ENCODE assay signal across 34 cellular contexts in the genomic region with DNA sequence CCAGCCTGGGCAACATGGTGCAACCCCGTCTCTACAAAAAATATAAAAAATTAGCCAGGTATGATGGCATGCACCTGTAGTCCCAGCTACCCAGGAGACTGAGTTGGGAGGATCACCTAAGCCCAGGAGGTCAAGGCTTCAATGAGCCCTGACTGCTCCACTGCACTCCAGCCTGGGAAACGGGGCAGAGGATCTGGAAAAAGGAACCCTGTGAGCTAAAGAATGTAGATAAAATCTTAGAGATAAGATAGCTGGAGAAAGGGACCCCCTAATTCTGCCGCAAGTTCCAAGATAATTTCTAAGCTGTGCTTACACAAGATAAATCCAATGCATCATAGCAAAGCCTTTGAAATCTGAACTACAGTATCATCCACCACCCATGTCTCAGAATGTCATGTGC.
"Had no signal": no experiment of that assay in that cellular context is flagged by ENCODE, and none has a peak within 500 bp of the region (broad histone marks: within the 10 kb centered on the region; RNA-seq: fewer than 3 reads in every experiment).

No MANE protein-coding gene starts in this region.

- DNase-seq: Karpas-422, Kasumi-1, MG63, MV-4-11, NCI-H1048, NCI-H1092, NCI-H1092 treated with DMSO at 0.1 percent for 48 hours, NCI-H1105, NCI-H1105 treated with DMSO at 0.1 percent for 48 hours, NCI-H1417, NCI-H1417 treated with DMSO at 0.1 percent for 48 hours, NCI-H1436, NCI-H1436 treated with DMSO at 0.1 percent for 48 hours, NCI-H146, NCI-H1694, NCI-H1694 treated with DMSO at 0.1 percent for 48 hours, NCI-H187, NCI-H187 treated with DMSO at 0.1 percent for 48 hours, NCI-H1930, NCI-H2029, NCI-H2029 treated with DMSO at 0.1 percent for 48 hours, NCI-H2081, NCI-H2081 treated with DMSO at 0.1 percent for 48 hours, NCI-H2107, NCI-H2171, NCI-H2171 treated with DMSO at 0.1 percent for 48 hours, NCI-H2227 treated with DMSO at 0.1 percent for 48 hours, NCI-H226, NCI-H345, NCI-H446, NCI-H446 treated with DMSO at 0.1 percent for 48 hours, NCI-H510A, NCI-H510A treated with DMSO at 0.1 percent for 48 hours, NCI-H524 had no signal

- H3K36me3 ChIP-seq: MG63 had no signal

- H3K9me3 ChIP-seq: MG63 had no signal

- H3K4me3 ChIP-seq: MG63 had no signal
